In genomic region chr4:36286481-36286871, GRCh38 we compare ENCODE assay signal across 15 cellular contexts.
A peak's percentile ranks its signal among the peaks of the same experiment; 100 is the strongest.
DNase-seq lines count a peak whose midpoint lies in the region; ATAC-seq lines count a peak whose summit lies in the region.
"Had no signal": no experiment of that assay in that cellular context is flagged by ENCODE, and none has a peak within 500 bp of the region (broad histone marks: within the 10 kb centered on the region; RNA-seq: fewer than 3 reads in every experiment).

No MANE protein-coding gene starts in this region.

- H3K27me3 Mint-ChIP-seq in activated T-cell treated with anti-CD3 and anti-CD28 coated beads, Interleukin-2, amount 50 U/mL, for 24 hours, result no peaks in the 10 kb centered on the region
- H3K27me3 Mint-ChIP-seq in activated naive CD8-positive, alpha-beta T cell treated with anti-CD3 and anti-CD28 coated beads, Interleukin-2, amount 50 U/mL, for 24 hours, result no peaks in the 10 kb centered on the region
- H3K27me3 Mint-ChIP-seq: naive B cell had no signal

- no peaks in the 10 kb centered on the region for H3K36me3 Mint-ChIP-seq in activated T-cell treated with anti-CD3 and anti-CD28 coated beads, Interleukin-2, amount 50 U/mL, for 24 hours (ENCODE audit: low read depth)
- H3K36me3 Mint-ChIP-seq in activated naive CD8-positive, alpha-beta T cell treated with anti-CD3 and anti-CD28 coated beads, Interleukin-2, amount 50 U/mL, for 24 hours (ENCODE audit: low read depth), result no peaks in the 10 kb centered on the region
- H3K36me3 Mint-ChIP-seq in stimulated activated effector memory CD8-positive, alpha-beta T cell treated with anti-CD3 and anti-CD28 coated beads, Interleukin-12 subunit alpha, Interleukin-12 subunit beta, amount 100 ng/mL, for 72 hours, result peaks cover 12% of the 10 kb centered on the region
- H3K36me3 Mint-ChIP-seq: naive B cell had no signal

- no peak overlapping the region for H3K4me3 Mint-ChIP-seq in activated T-cell treated with anti-CD3 and anti-CD28 coated beads, Interleukin-2, amount 50 U/mL, for 24 hours
- H3K4me3 Mint-ChIP-seq in activated naive CD8-positive, alpha-beta T cell treated with anti-CD3 and anti-CD28 coated beads, Interleukin-2, amount 50 U/mL, for 24 hours, result peak overlapping the region; percentile 45
- H3K4me3 Mint-ChIP-seq in stimulated activated effector memory CD8-positive, alpha-beta T cell treated with anti-CD3 and anti-CD28 coated beads, Interleukin-12 subunit alpha, Interleukin-12 subunit beta, amount 100 ng/mL, for 72 hours, result peak overlapping the region; percentile 71
- H3K4me3 Mint-ChIP-seq: naive B cell had no signal

- H3K27ac Mint-ChIP-seq in activated T-cell treated with anti-CD3 and anti-CD28 coated beads, Interleukin-2, amount 50 U/mL, for 24 hours, result peak overlapping the region; percentile 92
- peak overlapping the region; percentile 91 for H3K27ac Mint-ChIP-seq in activated naive CD8-positive, alpha-beta T cell treated with anti-CD3 and anti-CD28 coated beads, Interleukin-2, amount 50 U/mL, for 24 hours
- peak overlapping the region; percentile 92 for H3K27ac Mint-ChIP-seq in stimulated activated effector memory CD8-positive, alpha-beta T cell treated with anti-CD3 and anti-CD28 coated beads, Interleukin-12 subunit alpha, Interleukin-12 subunit beta, amount 100 ng/mL, for 72 hours

- H3K9me3 Mint-ChIP-seq in activated T-cell treated with anti-CD3 and anti-CD28 coated beads, Interleukin-2, amount 50 U/mL, for 24 hours, result peaks cover 10% of the 10 kb centered on the region
- H3K9me3 Mint-ChIP-seq in activated naive CD8-positive, alpha-beta T cell treated with anti-CD3 and anti-CD28 coated beads, Interleukin-2, amount 50 U/mL, for 24 hours, result no peaks in the 10 kb centered on the region
- H3K9me3 Mint-ChIP-seq in stimulated activated effector memory CD8-positive, alpha-beta T cell treated with anti-CD3 and anti-CD28 coated beads, Interleukin-12 subunit alpha, Interleukin-12 subunit beta, amount 100 ng/mL, for 72 hours, result no peaks in the 10 kb centered on the region

- DNase-seq in activated T-cell treated with anti-CD3 and anti-CD28 coated beads, Interleukin-2, amount 50 U/mL, for 24 hours, result no peak
- DNase-seq in activated T-cell treated with anti-CD3 and anti-CD28 coated beads, Interleukin-2, amount 50 U/mL, for 48 hours, result no peak
- no peak for DNase-seq in activated naive CD8-positive, alpha-beta T cell treated with anti-CD3 and anti-CD28 coated beads, Interleukin-2, amount 50 U/mL, for 24 hours
- DNase-seq in stimulated activated effector memory CD8-positive, alpha-beta T cell treated with anti-CD3 and anti-CD28 coated beads, Interleukin-12 subunit alpha, Interleukin-12 subunit beta, amount 100 ng/mL, for 72 hours (ENCODE audit: low spot score in 2 of 2), result no peak
- DNase-seq in amniotic stem cell (lab: John Stamatoyannopoulos, UW), result no peak
- DNase-seq in NCI-H2107 (lab: John Stamatoyannopoulos, UW), result no peak
- no peak for DNase-seq in NCI-H2081 (lab: John Stamatoyannopoulos, UW)
- DNase-seq: dermis blood vessel endothelial cell, naive B cell, NCI-H1436, NCI-H524 treated with DMSO at 0.1 percent for 48 hours, right lobe of liver, SHP77 treated with DMSO at 0.1 percent for 48 hours, trophoblast cell had no signal

- peak; percentile 30 for ATAC-seq in HG03280 (IDR thresholded peaks at IDR 0.05; ENCODE audit: unreplicated experiment)
- ATAC-seq in activated naive CD8-positive, alpha-beta T cell treated with anti-CD3 and anti-CD28 coated beads, Interleukin-2, amount 50 U/mL, for 24 hours, result no peak
- peak; percentile 71 for ATAC-seq in stimulated activated effector memory CD8-positive, alpha-beta T cell treated with anti-CD3 and anti-CD28 coated beads, Interleukin-12 subunit alpha, Interleukin-12 subunit beta, amount 100 ng/mL, for 72 hours

- peaks cover 52% of the 10 kb centered on the region for H3K4me1 Mint-ChIP-seq in activated T-cell treated with anti-CD3 and anti-CD28 coated beads, Interleukin-2, amount 50 U/mL, for 24 hours (ENCODE audit: low read depth)
- H3K4me1 Mint-ChIP-seq in activated naive CD8-positive, alpha-beta T cell treated with anti-CD3 and anti-CD28 coated beads, Interleukin-2, amount 50 U/mL, for 24 hours, result peaks cover 47% of the 10 kb centered on the region
- H3K4me1 Mint-ChIP-seq in stimulated activated effector memory CD8-positive, alpha-beta T cell treated with anti-CD3 and anti-CD28 coated beads, Interleukin-12 subunit alpha, Interleukin-12 subunit beta, amount 100 ng/mL, for 72 hours, result peaks cover 69% of the 10 kb centered on the region
